ENCODE assay signal across 8 cellular contexts in genomic region chr16:24685539-24686432, GRCh38. TPM values are rescaled to one million over a fixed set of nuclear protein-coding genes. Genes with fewer than 3 reads are reported as not detected.
DNase-seq lines count a peak whose midpoint lies in the region; ATAC-seq lines count a peak whose summit lies in the region.

No MANE protein-coding gene starts in this region.

- ATAC-seq in GM18498 (IDR thresholded peaks at IDR 0.05; ENCODE audit: unreplicated experiment), result no peak
- ATAC-seq in GM18867 (IDR thresholded peaks at IDR 0.05; ENCODE audit: unreplicated experiment), result no peak

- DNase-seq in Daoy (ENCODE audit: low read depth), result peak; percentile 69
- peak; percentile 88 for DNase-seq in RPMI7951 (ENCODE audit: low read depth)
- peak; percentile 75 for DNase-seq in fibroblast of the conjunctiva (ENCODE audit: low read depth)
- DNase-seq in non-pigmented ciliary epithelial cell (ENCODE audit: low read depth), result peak; percentile 42
- no peak for DNase-seq in stimulated activated CD4-positive, alpha-beta T cell treated with anti-CD3 and anti-CD28 coated beads, Interleukin-12 subunit alpha, Interleukin-12 subunit beta, amount 100 ng/mL, for 4 hours
- DNase-seq in activated effector memory CD4-positive, alpha-beta T cell treated with anti-CD3 and anti-CD28 coated beads, Interleukin-2, amount 50 U/mL, for 16 hours, result no peak

RNA-seq across cellular contexts. Expression of gene TNRC6A, which starts 43.7 kb away (rescaled TPM):
- total RNA-seq in Daoy (2014; rRNA removed; shearing (Covaris generic)), result 12.9 and 28.6 TPM in 2 replicates
- 10.2 and 11.9 TPM in 2 replicates for total RNA-seq in RPMI7951 (2014; rRNA removed; shearing (Covaris generic))

Comparison
In these comparisons a context has a peak if more than half of its experiments do, and no peak if none do; other contexts are left out.
1. DNase-seq: peak in Daoy (single experiment), RPMI7951 (single experiment), fibroblast of the conjunctiva (single experiment) and non-pigmented ciliary epithelial cell (single experiment); none in stimulated activated CD4-positive, alpha-beta T cell treated with anti-CD3 and anti-CD28 coated beads, Interleukin-12 subunit alpha, Interleukin-12 subunit beta, amount 100 ng/mL, for 4 hours (single experiment) and activated effector memory CD4-positive, alpha-beta T cell treated with anti-CD3 and anti-CD28 coated beads, Interleukin-2, amount 50 U/mL, for 16 hours (single experiment).